Comparison of ENCODE assay signal across 25 cellular contexts in genomic region chr1:11912000-11912399, GRCh38. TPM values are rescaled to one million over a fixed set of nuclear protein-coding genes. Genes with fewer than 3 reads are reported as not detected.
"Had no signal": no experiment of that assay in that cellular context is flagged by ENCODE, and none has a peak within 500 bp of the region (broad histone marks: within the 10 kb centered on the region; RNA-seq: fewer than 3 reads in every experiment).

No MANE protein-coding gene starts in this region.

- H3K27me3 Mint-ChIP-seq: activated naive CD8-positive, alpha-beta T cell treated with anti-CD3 and anti-CD28 coated beads, Interleukin-2, amount 10 ng/mL, durations not matched to agents 7 days and 5 days; T-cell had no signal

- H3K4me1 ChIP-seq: colonic mucosa, psoas muscle, upper lobe of right lung had no signal

- H3K27ac ChIP-seq: brain microvascular endothelial cell, colonic mucosa, ovary, psoas muscle, thoracic aorta, upper lobe of right lung had no signal

- H3K9me3 Mint-ChIP-seq: activated naive CD8-positive, alpha-beta T cell treated with anti-CD3 and anti-CD28 coated beads, Interleukin-2, amount 10 ng/mL, durations not matched to agents 7 days and 5 days; T-cell had no signal

- H3K27ac Mint-ChIP-seq: activated naive CD8-positive, alpha-beta T cell treated with anti-CD3 and anti-CD28 coated beads, Interleukin-2, amount 10 ng/mL, durations not matched to agents 7 days and 5 days; T-cell had no signal

- H3K4me3 Mint-ChIP-seq: activated naive CD8-positive, alpha-beta T cell treated with anti-CD3 and anti-CD28 coated beads, Interleukin-2, amount 10 ng/mL, durations not matched to agents 7 days and 5 days; T-cell had no signal

- H3K4me3 ChIP-seq: colonic mucosa, lung, ovary, psoas muscle, smooth muscle cell, stomach, thoracic aorta, upper lobe of right lung had no signal

- H3K27me3 ChIP-seq: brain microvascular endothelial cell, colonic mucosa, ovary, stomach, upper lobe of right lung had no signal

- H3K36me3 Mint-ChIP-seq: activated naive CD8-positive, alpha-beta T cell treated with anti-CD3 and anti-CD28 coated beads, Interleukin-2, amount 10 ng/mL, durations not matched to agents 7 days and 5 days; T-cell had no signal

- DNase-seq: activated CD4-positive, alpha-beta T cell treated with anti-CD3 and anti-CD28 coated beads, Interleukin-2, amount 50 U/mL, for 1 hour; activated CD4-positive, CD25-positive, alpha-beta regulatory T cell treated with anti-CD3 and anti-CD28 coated beads, Interleukin-2, amount 50 U/mL, for 72 hours; activated CD8-positive, alpha-beta memory T cell treated with anti-CD3 and anti-CD28 coated beads for 24 hours; activated CD8-positive, alpha-beta memory T cell treated with anti-CD3 and anti-CD28 coated beads, Interleukin-2, amount 50 U/mL, for 48 hours; activated gamma-delta T cell treated with Interleukin-2 at 50 U/mL for 16 hours; activated naive CD8-positive, alpha-beta T cell treated with anti-CD3 and anti-CD28 coated beads, Interleukin-2, amount 10 ng/mL, durations not matched to agents 7 days and 5 days; brain microvascular endothelial cell; central memory CD4-positive, alpha-beta T cell; colonic mucosa; erythroblast; foreskin melanocyte; head of caudate nucleus; psoas muscle; stimulated activated CD4-positive, alpha-beta T cell treated with anti-CD3 and anti-CD28 coated beads, Interleukin-4, amount 100 ng/mL, for 1 hour; stomach; T-cell; upper lobe of right lung had no signal

- ATAC-seq: left lobe of liver, psoas muscle, sciatic nerve, T-cell, upper lobe of right lung had no signal

- H3K9me3 ChIP-seq: colonic mucosa, ovary, psoas muscle, stomach, thoracic aorta, upper lobe of right lung had no signal

- H3K36me3 ChIP-seq: brain microvascular endothelial cell, colonic mucosa, ovary, thoracic aorta, upper lobe of right lung had no signal

- FAIRE-seq: keratinocyte had no signal

RNA-seq across cellular contexts. Expression of gene NPPB, which starts 53.3 kb away (rescaled TPM):
- total RNA-seq: activated naive CD8-positive, alpha-beta T cell treated with anti-CD3 and anti-CD28 coated beads, Interleukin-2, amount 10 ng/mL, durations not matched to agents 7 days and 5 days; colonic mucosa; left lobe of liver; ovary; sciatic nerve; T-cell; thoracic aorta had no signal
- polyA plus RNA-seq: keratinocyte, neural cell had no signal
